In genomic region chr7:80499350-80499955, GRCh38 we compare ENCODE assay signal across 8 cellular contexts. TPM values are rescaled to one million over a fixed set of nuclear protein-coding genes. Genes with fewer than 3 reads are reported as not detected.
DNase-seq lines count a peak whose midpoint lies in the region; ATAC-seq, FAIRE-seq and TF ChIP-seq lines count a peak whose summit lies in the region.
"Had no signal": no experiment of that assay in that cellular context is flagged by ENCODE, and none has a peak within 500 bp of the region (broad histone marks: within the 10 kb centered on the region; RNA-seq: fewer than 3 reads in every experiment).

No MANE protein-coding gene starts in this region.

- H3K4me1 Mint-ChIP-seq in MCF 10A (ENCODE audit: insufficient read depth, unreplicated experiment), result peaks cover 17% of the 10 kb centered on the region

- H3K9me3 Mint-ChIP-seq in MCF 10A (ENCODE audit: unreplicated experiment), result no peaks in the 10 kb centered on the region

- no peak for TF ChIP-seq CTCF in MCF 10A (IDR thresholded peaks at IDR 0.05; ENCODE audit: unreplicated experiment)

- POLR2A ChIA-PET in MCF 10A (lab: Yijun Ruan, JAX), result interaction anchor here (0.5 to 2.5 kb wide), 30 partner anchors 14 to 504 kb away, joined by 3 to 20 read pairs (median 4); no protein-coding TSS in a partner anchor

- H3K4me3 Mint-ChIP-seq in MCF 10A (ENCODE audit: unreplicated experiment), result peak overlapping the region; percentile 52

- peak; percentile 74 for FAIRE-seq in HTR-8/SVneo (lab: Jason Lieb, UNC)

- BruUV-seq in MCF 10A (replicated peaks; lab: Mats Ljungman, UMichigan), result no TSS peak

- DNase-seq in HTR-8/SVneo (ENCODE audit: insufficient read length, low spot score) (no peak), MCF 10A (ENCODE audit: unreplicated experiment) (peak; percentile 85), kidney glomerular epithelial cell (lab: John Stamatoyannopoulos, UW) (peak; percentile 95), ureter (ENCODE audit: low spot score) (peak; percentile 44), NCI-H1436 (lab: John Stamatoyannopoulos, UW) (no peak), T-helper 9 cell (no peak)
- DNase-seq: activated CD4-positive, alpha-beta T cell treated with anti-CD3 and anti-CD28 coated beads for 4 hours had no signal

- ATAC-seq in GM19035 (IDR thresholded peaks at IDR 0.05; ENCODE audit: unreplicated experiment), result no peak

- H3K27me3 Mint-ChIP-seq in MCF 10A (ENCODE audit: insufficient read depth, unreplicated experiment), result no peaks in the 10 kb centered on the region

- CTCF ChIA-PET in MCF 10A (lab: Yijun Ruan, JAX), result interaction anchor here (0.5 to 1.3 kb wide), 6 partner anchors 25 to 709 kb away, joined by 3 to 5 read pairs (median 4); no protein-coding TSS in a partner anchor

- H3K27ac Mint-ChIP-seq in MCF 10A (ENCODE audit: low read depth, unreplicated experiment), result peak overlapping the region; percentile 94

- no peaks in the 10 kb centered on the region for H3K36me3 Mint-ChIP-seq in MCF 10A (ENCODE audit: insufficient read depth, unreplicated experiment)

- intact Hi-C loops in MCF 10A (cut with micrococcal nuclease), result loop anchor here (2.0 to 5.0 kb wide), 2 partner anchors 71 to 133 kb away; no protein-coding TSS in a partner anchor

RNA-seq across cellular contexts. Expression of gene GNAT3, which starts 12.4 kb away (rescaled TPM):
- total RNA-seq in MCF 10A (2022), result not detected in 2 replicates
- total RNA-seq in ureter, result not detected

Comparison
In these comparisons a context has a peak if more than half of its experiments do, and no peak if none do; other contexts are left out.
1. DNase-seq: peak in MCF 10A (single experiment), kidney glomerular epithelial cell (single experiment) and ureter (single experiment); none in HTR-8/SVneo (single experiment), NCI-H1436 (single experiment) and T-helper 9 cell (single experiment).